Comparison of ENCODE assay signal across 11 cellular contexts in the genomic region with DNA sequence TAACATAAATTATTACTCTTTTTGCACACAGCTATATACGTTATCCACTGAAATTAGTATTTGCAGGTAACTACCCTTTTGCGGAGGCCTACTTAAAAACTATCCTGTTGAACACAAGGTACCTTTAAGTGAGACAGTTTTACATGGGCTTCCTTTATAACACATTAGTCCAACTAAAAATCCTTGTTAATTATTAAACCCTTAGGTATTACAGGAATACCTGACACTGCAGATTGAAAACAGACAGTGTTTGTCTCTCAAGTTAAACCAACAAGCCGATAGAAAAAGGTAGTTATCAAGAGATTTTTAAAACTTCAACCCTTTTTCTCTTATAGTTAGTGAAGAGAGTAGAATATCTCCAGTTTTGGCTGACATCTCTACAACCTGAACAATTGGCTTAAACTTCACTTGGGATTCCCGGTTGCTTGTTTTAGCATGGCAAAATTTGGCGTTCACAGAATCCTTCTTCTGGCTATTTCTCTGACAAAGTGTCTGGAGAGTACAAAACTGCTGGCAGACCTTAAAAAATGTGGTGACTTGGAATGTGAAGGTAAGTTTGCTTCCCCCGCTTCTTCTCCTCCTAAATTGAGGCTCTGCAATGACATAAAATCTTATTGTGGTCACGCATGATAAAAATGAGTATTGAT. TPM values are rescaled to one million over a fixed set of nuclear protein-coding genes. Genes with fewer than 3 reads are reported as not detected.
DNase-seq lines count a peak whose midpoint lies in the region; ATAC-seq and TF ChIP-seq lines count a peak whose summit lies in the region.
"Had no signal": no experiment of that assay in that cellular context is flagged by ENCODE, and none has a peak within 500 bp of the region (broad histone marks: within the 10 kb centered on the region; RNA-seq: fewer than 3 reads in every experiment).

A gene with protein sequence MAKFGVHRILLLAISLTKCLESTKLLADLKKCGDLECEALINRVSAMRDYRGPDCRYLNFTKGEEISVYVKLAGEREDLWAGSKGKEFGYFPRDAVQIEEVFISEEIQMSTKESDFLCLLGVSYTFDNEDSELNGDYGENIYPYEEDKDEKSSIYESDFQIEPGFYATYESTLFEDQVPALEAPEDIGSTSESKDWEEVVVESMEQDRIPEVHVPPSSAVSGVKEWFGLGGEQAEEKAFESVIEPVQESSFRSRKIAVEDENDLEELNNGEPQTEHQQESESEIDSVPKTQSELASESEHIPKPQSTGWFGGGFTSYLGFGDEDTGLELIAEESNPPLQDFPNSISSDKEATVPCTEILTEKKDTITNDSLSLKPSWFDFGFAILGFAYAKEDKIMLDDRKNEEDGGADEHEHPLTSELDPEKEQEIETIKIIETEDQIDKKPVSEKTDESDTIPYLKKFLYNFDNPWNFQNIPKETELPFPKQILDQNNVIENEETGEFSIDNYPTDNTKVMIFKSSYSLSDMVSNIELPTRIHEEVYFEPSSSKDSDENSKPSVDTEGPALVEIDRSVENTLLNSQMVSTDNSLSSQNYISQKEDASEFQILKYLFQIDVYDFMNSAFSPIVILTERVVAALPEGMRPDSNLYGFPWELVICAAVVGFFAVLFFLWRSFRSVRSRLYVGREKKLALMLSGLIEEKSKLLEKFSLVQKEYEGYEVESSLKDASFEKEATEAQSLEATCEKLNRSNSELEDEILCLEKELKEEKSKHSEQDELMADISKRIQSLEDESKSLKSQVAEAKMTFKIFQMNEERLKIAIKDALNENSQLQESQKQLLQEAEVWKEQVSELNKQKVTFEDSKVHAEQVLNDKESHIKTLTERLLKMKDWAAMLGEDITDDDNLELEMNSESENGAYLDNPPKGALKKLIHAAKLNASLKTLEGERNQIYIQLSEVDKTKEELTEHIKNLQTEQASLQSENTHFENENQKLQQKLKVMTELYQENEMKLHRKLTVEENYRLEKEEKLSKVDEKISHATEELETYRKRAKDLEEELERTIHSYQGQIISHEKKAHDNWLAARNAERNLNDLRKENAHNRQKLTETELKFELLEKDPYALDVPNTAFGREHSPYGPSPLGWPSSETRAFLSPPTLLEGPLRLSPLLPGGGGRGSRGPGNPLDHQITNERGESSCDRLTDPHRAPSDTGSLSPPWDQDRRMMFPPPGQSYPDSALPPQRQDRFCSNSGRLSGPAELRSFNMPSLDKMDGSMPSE (N-terminal part only) (plus strand): TSS at position 236 of the 647 bp plus-strand sequence. CDS start 200 bp downstream, at position 436.

- POLR2A ChIA-PET in activated CD4-positive, alpha-beta T cell treated with anti-CD3 and anti-CD28 coated beads for 36 hours (lab: Charles Lee) = no interaction called here

- peaks cover 34% of the 10 kb centered on the region for H3K4me1 Mint-ChIP-seq in activated CD4-positive, alpha-beta T cell treated with anti-CD3 and anti-CD28 coated beads for 36 hours
- H3K4me1 Mint-ChIP-seq in chondrocyte (ENCODE audit: low read depth) (peaks cover 9% of the 10 kb centered on the region), type B pancreatic cell (ENCODE audit: unreplicated experiment) (no peaks in the 10 kb centered on the region)

- H3K27ac Mint-ChIP-seq in activated CD4-positive, alpha-beta T cell treated with anti-CD3 and anti-CD28 coated beads for 36 hours = peak within 1 kb of the TSS; percentile 47
- H3K27ac Mint-ChIP-seq in chondrocyte (ENCODE audit: unreplicated experiment) (peak within 1 kb of the TSS; percentile 91), type B pancreatic cell (no peak within 1 kb of the TSS)

- H3K4me3 Mint-ChIP-seq in activated CD4-positive, alpha-beta T cell treated with anti-CD3 and anti-CD28 coated beads for 36 hours = no peak within 1 kb of the TSS
- H3K4me3 Mint-ChIP-seq in chondrocyte (ENCODE audit: unreplicated experiment) (peak within 1 kb of the TSS; percentile 38), type B pancreatic cell (peak within 1 kb of the TSS; percentile 29)

- no peaks in the 10 kb centered on the region for H3K27me3 ChIP-seq in lower lobe of right lung (ENCODE audit: low read depth)

- TF ChIP-seq CTCF in chondrocyte (IDR thresholded peaks at IDR 0.05) (no peak), lower lobe of right lung (IDR thresholded peaks at IDR 0.05) (no peak), type B pancreatic cell (conservative IDR thresholded peaks at IDR 0.05) (no peak)

- no peak for DNase-seq in activated CD4-positive, alpha-beta T cell treated with anti-CD3 and anti-CD28 coated beads for 36 hours
- no peak for DNase-seq in activated CD4-positive, alpha-beta T cell treated with anti-CD3 and anti-CD28 coated beads for 1 hour
- no peak for DNase-seq in chondrocyte (ENCODE audit: low spot score)
- no peak for DNase-seq in lower lobe of right lung
- DNase-seq in type B pancreatic cell (ENCODE audit: extremely low spot score, unreplicated experiment) = no peak
- no peak for DNase-seq in GM19238 (ENCODE audit: insufficient read length, low spot score)
- DNase-seq: HCEC 1CT; NCI-H748 treated with DMSO at 0.1 percent for 48 hours; stimulated activated CD4-positive, alpha-beta T cell treated with anti-CD3 and anti-CD28 coated beads, Interleukin-4, amount 100 ng/mL, for 4 hours had no signal

- H3K36me3 ChIP-seq in lower lobe of right lung = no peaks in the 10 kb centered on the region

- intact Hi-C loops in activated CD4-positive, alpha-beta T cell treated with anti-CD3 and anti-CD28 coated beads for 36 hours (cut with DNase I, micrococcal nuclease) = no loop called here
- intact Hi-C loops in lower lobe of right lung (cut with DNase I) = no loop called here

- H3K27ac ChIP-seq in lower lobe of right lung = peak within 1 kb of the TSS; percentile 26

- no peaks in the 10 kb centered on the region for H3K27me3 Mint-ChIP-seq in activated CD4-positive, alpha-beta T cell treated with anti-CD3 and anti-CD28 coated beads for 36 hours
- H3K27me3 Mint-ChIP-seq in chondrocyte (ENCODE audit: low read depth) = no peaks in the 10 kb centered on the region
- H3K27me3 Mint-ChIP-seq in type B pancreatic cell = no peaks in the 10 kb centered on the region

- CTCF ChIA-PET in activated CD4-positive, alpha-beta T cell treated with anti-CD3 and anti-CD28 coated beads for 36 hours (lab: Charles Lee) = no interaction called here

- no peak for ATAC-seq in activated CD4-positive, alpha-beta T cell treated with anti-CD3 and anti-CD28 coated beads for 36 hours
- peak in 1 of 2 donors; percentile 59 for ATAC-seq in lower lobe of right lung
- ATAC-seq in GM21447 (IDR thresholded peaks at IDR 0.05; ENCODE audit: unreplicated experiment) = no peak
- ATAC-seq in GM18861 (IDR thresholded peaks at IDR 0.05; ENCODE audit: unreplicated experiment) = no peak

- peaks cover 10% of the 10 kb centered on the region for H3K4me1 ChIP-seq in lower lobe of right lung

- no peaks in the 10 kb centered on the region for H3K9me3 Mint-ChIP-seq in activated CD4-positive, alpha-beta T cell treated with anti-CD3 and anti-CD28 coated beads for 36 hours (ENCODE audit: low read depth)
- H3K9me3 Mint-ChIP-seq in chondrocyte (ENCODE audit: low read depth) = no peaks in the 10 kb centered on the region
- no peaks in the 10 kb centered on the region for H3K9me3 Mint-ChIP-seq in type B pancreatic cell

- H3K4me3 ChIP-seq in lower lobe of right lung = peak within 1 kb of the TSS; percentile 38

- no peaks in the 10 kb centered on the region for H3K36me3 Mint-ChIP-seq in activated CD4-positive, alpha-beta T cell treated with anti-CD3 and anti-CD28 coated beads for 36 hours (ENCODE audit: low read depth)
- H3K36me3 Mint-ChIP-seq in chondrocyte (ENCODE audit: low read depth) (no peaks in the 10 kb centered on the region), type B pancreatic cell (no peaks in the 10 kb centered on the region)

- no peaks in the 10 kb centered on the region for H3K9me3 ChIP-seq in lower lobe of right lung

RNA-seq across cellular contexts. Expression of the gene that starts here (rescaled TPM):
- total RNA-seq in activated CD4-positive, alpha-beta T cell treated with anti-CD3 and anti-CD28 coated beads for 36 hours = 10 to 100 TPM; 18.2 to 22.2 TPM
- 23.0 to 27.3 TPM (median 26.6 TPM) in 3 replicates for total RNA-seq in chondrocyte
- total RNA-seq in lower lobe of right lung = 34.2 TPM
- total RNA-seq in type B pancreatic cell (ENCODE audit: low replicate concordance) = 23.5 and 37.6 TPM in 2 replicates
